Comparison of ENCODE assay signal across 12 cellular contexts in the genomic region with DNA sequence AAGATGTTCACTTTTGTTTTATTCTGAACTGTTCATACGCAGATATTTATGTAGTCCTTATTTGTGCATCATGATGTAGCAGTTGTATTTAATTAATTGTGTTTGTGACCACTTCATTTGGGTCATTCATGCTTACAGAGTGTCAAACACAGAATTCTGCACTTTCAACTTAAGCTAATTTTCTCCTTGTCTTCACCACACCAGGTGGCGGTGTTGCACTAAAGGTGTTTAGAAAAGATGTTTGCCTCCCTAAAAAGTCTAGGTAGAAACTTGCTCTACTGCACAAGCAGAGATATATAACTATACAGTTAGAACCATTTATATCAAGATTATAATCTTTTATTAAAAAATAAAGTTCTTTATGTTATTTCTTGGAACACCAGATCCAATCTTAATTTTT. TPM values are rescaled to one million over a fixed set of nuclear protein-coding genes. Genes with fewer than 3 reads are reported as not detected.
A peak's percentile ranks its signal among the peaks of the same experiment; 100 is the strongest.
DNase-seq lines count a peak whose midpoint lies in the region; ATAC-seq, FAIRE-seq and TF ChIP-seq lines count a peak whose summit lies in the region.
"Had no signal": no experiment of that assay in that cellular context is flagged by ENCODE, and none has a peak within 500 bp of the region (broad histone marks: within the 10 kb centered on the region; RNA-seq: fewer than 3 reads in every experiment).

No MANE protein-coding gene starts in this region.

- H3K27me3 ChIP-seq in SK-N-SH (ENCODE audit: insufficient read depth) = peaks cover 11% of the 10 kb centered on the region; the same call in 1 of the 2 replicates
- H3K27me3 ChIP-seq in GM12878 (replicated peaks in 1 of 2; ENCODE audit: control insufficient read depth in 2 of 2, insufficient read depth in 2 of 2, low read length in 1 of 2) = no peaks in the 10 kb centered on the region
- H3K27me3 ChIP-seq in neutrophil = no peaks in the 10 kb centered on the region
- H3K27me3 ChIP-seq in HAP-1 (ENCODE audit: low read depth) = no peaks in the 10 kb centered on the region
- H3K27me3 ChIP-seq: BLaER1, pancreas, SJSA1 had no signal

- CTCF ChIA-PET in SK-N-SH (lab: Yijun Ruan, JAX) = interaction anchor here (0.8 to 4.7 kb wide), 8 partner anchors 9 to 404 kb away, joined by 3 to 43 read pairs (median 10); no protein-coding TSS in a partner anchor
- CTCF ChIA-PET in GM12878 (lab: Yijun Ruan, JAX) = interaction anchor here (0.6 to 3.9 kb wide), 7 partner anchors 8 to 1297 kb away, joined by 3 to 40 read pairs (median 4); no protein-coding TSS in a partner anchor

- ATAC-seq in SK-N-SH treated with all-trans-retinoic acid at 6 μM for 48 hours = no peak
- ATAC-seq in GM12878 = no peak
- ATAC-seq in GM19397 (IDR thresholded peaks at IDR 0.05; ENCODE audit: unreplicated experiment) = no peak

- POLR2A ChIA-PET in SK-N-SH (lab: Yijun Ruan, JAX) = no interaction called here
- POLR2A ChIA-PET in GM12878 (lab: Charles Lee) = no interaction called here

- TF ChIP-seq RAD21 in SK-N-SH (IDR thresholded peaks at IDR 0.05; ENCODE audit: low read length) = peak; percentile 51
- 0 out of 2 replicates have a peak, but pooled peaks have one; percentile 35 for TF ChIP-seq RAD21 in GM12878 (IDR thresholded peaks at IDR 0.05; ENCODE audit: insufficient read depth, low read depth, low read length)

- in situ Hi-C loops in GM12878 (cut with MboI) = loop anchor here (10.0 kb wide), 1 partner anchor 330 kb away; no protein-coding TSS in a partner anchor
- in situ Hi-C loops in HAP-1 (cut with MboI; ENCODE audit: low sequenced_read_pairs) = no loop called here

- no peak overlapping the region for H3K4me3 Mint-ChIP-seq in activated naive CD8-positive, alpha-beta T cell treated with anti-CD3 and anti-CD28 coated beads for 36 hours

- peak; percentile 66 for TF ChIP-seq CTCF in SK-N-SH (IDR thresholded peaks at IDR 0.05)
- TF ChIP-seq CTCF in GM12878 (IDR thresholded peaks at IDR 0.05 in 2 of 3, conservative IDR thresholded peaks at IDR 0.05 in 1 of 3; ENCODE audit: control insufficient read depth in 2 of 3, extremely low read depth in 1 of 3, insufficient read depth in 1 of 3, low read depth in 3 of 3, low read length in 3 of 3) = peak in 2 of 3 experiments; percentile 32 to 38; a peak in 3 of 6 replicates
- TF ChIP-seq CTCF in neutrophil (IDR thresholded peaks at IDR 0.05) = no peak

- no peaks in the 10 kb centered on the region for H3K27me3 Mint-ChIP-seq in activated naive CD8-positive, alpha-beta T cell treated with anti-CD3 and anti-CD28 coated beads for 36 hours

- H3K9me2 ChIP-seq in SK-N-SH = 0 out of 2 replicates have a peak, but pooled peaks cover 4% of the 10 kb centered on the region

- SMC1A ChIA-PET in GM12878 (lab: Charles Lee; ENCODE audit: uncharacterized antibody, unreplicated experiment) = interaction anchor here (1.1 to 2.8 kb wide), 3 partner anchors 9 to 211 kb away, joined by 3 to 11 read pairs (median 4); no protein-coding TSS in a partner anchor

- FAIRE-seq in GM12878 (lab: Jason Lieb, UNC) = no peak
- FAIRE-seq: pancreas had no signal

- no peak for TF ChIP-seq POLR2A in GM12878 (IDR thresholded peaks at IDR 0.05; ENCODE audit: low read depth, low read length)

- H2AFZ ChIP-seq in SK-N-SH (ENCODE audit: low read depth) = no peak overlapping the region
- H2AFZ ChIP-seq in GM12878 (ENCODE audit: control insufficient read depth, low read depth, low read length) = no peak overlapping the region

- H3K4me1 Mint-ChIP-seq in activated naive CD8-positive, alpha-beta T cell treated with anti-CD3 and anti-CD28 coated beads for 36 hours = peaks cover 14% of the 10 kb centered on the region

- no peak overlapping the region for H3K27ac Mint-ChIP-seq in activated naive CD8-positive, alpha-beta T cell treated with anti-CD3 and anti-CD28 coated beads for 36 hours

- H3K9me3 ChIP-seq in SK-N-SH (no peaks in the 10 kb centered on the region), GM12878 (replicated peaks; ENCODE audit: control insufficient read depth, insufficient read depth, low read length) (no peaks in the 10 kb centered on the region), neutrophil (no peaks in the 10 kb centered on the region), HAP-1 (no peaks in the 10 kb centered on the region)
- H3K9me3 ChIP-seq: BLaER1, pancreas, SJSA1 had no signal

- H3K4me2 ChIP-seq in SK-N-SH (no peak overlapping the region), GM12878 (ENCODE audit: control insufficient read depth, insufficient read depth) (no peak overlapping the region)

- H3K79me2 ChIP-seq in SK-N-SH (ENCODE audit: insufficient read depth) = no peaks in the 10 kb centered on the region
- no peaks in the 10 kb centered on the region for H3K79me2 ChIP-seq in GM12878 (ENCODE audit: control insufficient read depth, insufficient read depth, low read length)

- no peaks in the 10 kb centered on the region for H3F3A ChIP-seq in SK-N-SH (replicated peaks; ENCODE audit: insufficient read depth)

- H3K9me3 Mint-ChIP-seq in activated naive CD8-positive, alpha-beta T cell treated with anti-CD3 and anti-CD28 coated beads for 36 hours = no peaks in the 10 kb centered on the region

- H3K4me3 ChIP-seq in SK-N-SH (ENCODE audit: low read depth in 2 of 2, low read length in 1 of 2) (no peak overlapping the region), GM12878 (no peak overlapping the region), neutrophil (ENCODE audit: low read depth in 1 of 2, low read length in 1 of 2) (no peak overlapping the region), HAP-1 (no peak overlapping the region)
- H3K4me3 ChIP-seq: BLaER1, SJSA1 had no signal

- H3K4me1 ChIP-seq in SK-N-SH (ENCODE audit: control insufficient read depth in 1 of 2, insufficient read depth in 2 of 2, low read depth in 1 of 2, low read length in 1 of 2) = peaks cover 4% of the 10 kb centered on the region in 2 experiments; a peak in 1 of 4 replicates
- no peaks in the 10 kb centered on the region for H3K4me1 ChIP-seq in GM12878 (ENCODE audit: control insufficient read depth, insufficient read depth, low read length)
- peaks cover 38 to 40% of the 10 kb centered on the region in 2 experiments for H3K4me1 ChIP-seq in neutrophil (ENCODE audit: control insufficient read depth in 1 of 2, insufficient read depth in 1 of 2, low read depth in 1 of 2, low read length in 1 of 2)
- no peaks in the 10 kb centered on the region for H3K4me1 ChIP-seq in HAP-1
- H3K4me1 ChIP-seq: SJSA1 had no signal

- DNase-seq in SK-N-SH = no peak
- DNase-seq in M059J (ENCODE audit: low read depth) = peak; percentile 44
- no peak for DNase-seq in GM12878 (ENCODE audit: low read depth, low spot score)
- DNase-seq in HAP-1 (ENCODE audit: low spot score in 2 of 2) = no peak
- DNase-seq in activated naive CD8-positive, alpha-beta T cell treated with anti-CD3 and anti-CD28 coated beads for 36 hours = no peak
- DNase-seq: activated gamma-delta T cell, pancreas had no signal

- H4K20me1 ChIP-seq in SK-N-SH (ENCODE audit: insufficient read depth) (no peaks in the 10 kb centered on the region), GM12878 (ENCODE audit: control insufficient read depth, insufficient read depth) (no peaks in the 10 kb centered on the region)
- H4K20me1 ChIP-seq: BLaER1 had no signal

- no peak overlapping the region for H3K27ac ChIP-seq in SK-N-SH (ENCODE audit: low read depth in 2 of 2, low read length in 1 of 2)
- no peak overlapping the region for H3K27ac ChIP-seq in GM12878 (ENCODE audit: control insufficient read depth, insufficient read depth)
- H3K27ac ChIP-seq in neutrophil = peak overlapping the region; percentile 58
- H3K27ac ChIP-seq: BLaER1, pancreas, SJSA1 had no signal

- TF ChIP-seq EP300 in SK-N-SH (IDR thresholded peaks at IDR 0.05; ENCODE audit: borderline replicate concordance in 1 of 2, low read depth in 1 of 2, low read length in 1 of 2) = no peak
- TF ChIP-seq EP300 in GM12878 (IDR thresholded peaks at IDR 0.05; ENCODE audit: borderline replicate concordance in 1 of 2, control insufficient read depth in 1 of 2, low read depth in 2 of 2, low read length in 2 of 2) = no peak

- RAD21 ChIA-PET in GM12878 (lab: Charles Lee; ENCODE audit: unreplicated experiment) = no interaction called here

- intact Hi-C loops in GM12878 (cut with micrococcal nuclease; ENCODE audit: unreplicated experiment) = no loop called here

- no peak overlapping the region for H3K9ac ChIP-seq in SK-N-SH
- H3K9ac ChIP-seq in GM12878 (ENCODE audit: control insufficient read depth, insufficient read depth, low read length) = no peak overlapping the region
- H3K9ac ChIP-seq: BLaER1 had no signal

- no peaks in the 10 kb centered on the region for H3K36me3 Mint-ChIP-seq in activated naive CD8-positive, alpha-beta T cell treated with anti-CD3 and anti-CD28 coated beads for 36 hours

- WGBS in SK-N-SH (ENCODE audit: low lambda C conversion rate) = 14% methylated on average over 2 of the region's 2 CpGs
- WGBS in GM12878 (ENCODE audit: insufficient coverage, insufficient replicate concordance, low lambda C conversion rate, missing lambda C conversion rate) = 61% methylated on average over 2 of the region's 2 CpGs

- H3K36me3 ChIP-seq in SK-N-SH (replicated peaks in 1 of 2; ENCODE audit: control insufficient read depth in 1 of 2, insufficient read depth in 2 of 2, low read length in 1 of 2) (no peaks in the 10 kb centered on the region), GM12878 (ENCODE audit: control insufficient read depth in 2 of 2, insufficient read depth in 2 of 2, low read length in 1 of 2) (no peaks in the 10 kb centered on the region), neutrophil (no peaks in the 10 kb centered on the region), HAP-1 (replicated peaks) (no peaks in the 10 kb centered on the region)
- H3K36me3 ChIP-seq: BLaER1, pancreas, SJSA1 had no signal

- no TSS peak for BruUV-seq in GM12878 (replicated peaks; lab: Mats Ljungman, UMichigan)

RNA-seq across cellular contexts. Expression of gene TAS2R38, which starts 1.3 kb away (rescaled TPM):
- polyA plus RNA-seq in SK-N-SH (2012; rRNA removed) (0.23 and 0.42 TPM in 2 replicates), GM12878 (2011; rRNA removed) (0.10 TPM in 1 of 2 replicates, not detected in the other), GM12878 (2014; fragmentation: Illumina TruSeq; extraction: Trizol) (not detected in 2 replicates), GM12878 (2014; fragmentation: Nextera tagmentation; extraction: Ambion mirVana) (not detected), GM12878 (2014; rRNA removed) (not detected in 2 replicates), GM12878 (2016; fragmentation: Nextera tagmentation; extraction: Ambion mirVana) (not detected)
- 0.04 TPM in 1 of 2 replicates, not detected in the other for polyA plus RNA-seq in SK-N-SH (2012; cell fraction: cytosol; rRNA removed)
- 2.4 and 2.8 TPM in 2 replicates for polyA plus RNA-seq in SK-N-SH (2012; cell fraction: nucleus; rRNA removed)
- total RNA-seq in M059J (2014; rRNA removed; shearing (Covaris generic)) = not detected in 2 replicates
- total RNA-seq in GM12878 (2013; cell fraction: nucleolus; rRNA removed) = not detected in 2 replicates
- total RNA-seq in GM12878 (2014; rRNA removed) (not detected in 2 replicates), GM12878 (2014; rRNA removed; fragmentation: Illumina TruSeq; extraction: Trizol) (not detected in 2 replicates), GM12878 (2021) (not detected in 2 replicates)
- not detected for polyA plus RNA-seq in GM12878 (2011; ENCODE audit: low read depth)
- polyA plus RNA-seq in GM12878 (2011; cell fraction: cytosol; rRNA removed) = not detected in 2 replicates
- not detected in 2 replicates for polyA plus RNA-seq in GM12878 (2011; cell fraction: nucleus; rRNA removed)
- polyA plus RNA-seq in GM12878 (2012) = not detected in 2 replicates
- polyA minus RNA-seq in GM12878 (2011; rRNA and poly(A)+ RNA removed) = not detected in 2 replicates
- not detected in 2 replicates for polyA minus RNA-seq in GM12878 (2011; cell fraction: cytosol; rRNA and poly(A)+ RNA removed)
- polyA minus RNA-seq in GM12878 (2011; cell fraction: nucleus; rRNA and poly(A)+ RNA removed) = not detected in 2 replicates
- total RNA-seq in activated naive CD8-positive, alpha-beta T cell treated with anti-CD3 and anti-CD28 coated beads for 36 hours = not detected
- total RNA-seq: pancreas, SJSA1 had no signal
- polyA plus RNA-seq: pancreas had no signal

RNA-seq across cellular contexts. Expression of gene MGAM, which starts 20.8 kb away (rescaled TPM):
- polyA plus RNA-seq in SK-N-SH (2012; rRNA removed) (0.46 and 0.65 TPM in 2 replicates), GM12878 (2011; rRNA removed) (0.13 and 0.56 TPM in 2 replicates), GM12878 (2014; fragmentation: Illumina TruSeq; extraction: Trizol) (0.01 and 0.02 TPM in 2 replicates), GM12878 (2014; fragmentation: Nextera tagmentation; extraction: Ambion mirVana) (not detected), GM12878 (2014; rRNA removed) (0.01 and 0.04 TPM in 2 replicates), GM12878 (2016; fragmentation: Nextera tagmentation; extraction: Ambion mirVana) (under 1 TPM in 1 of 2 experiments, not detected in 1; 0.03 TPM)
- 0.36 and 0.63 TPM in 2 replicates for polyA plus RNA-seq in SK-N-SH (2012; cell fraction: cytosol; rRNA removed)
- polyA plus RNA-seq in SK-N-SH (2012; cell fraction: nucleus; rRNA removed) = 0.59 and 1.2 TPM in 2 replicates
- total RNA-seq in M059J (2014; rRNA removed; shearing (Covaris generic)) = 0.10 and 0.20 TPM in 2 replicates
- total RNA-seq in GM12878 (2013; cell fraction: nucleolus; rRNA removed) = 1.3 and 4.2 TPM in 2 replicates
- total RNA-seq in GM12878 (2014; rRNA removed) (under 0.01 and 0.05 TPM in 2 replicates), GM12878 (2014; rRNA removed; fragmentation: Illumina TruSeq; extraction: Trizol) (under 0.01 TPM in 1 of 2 replicates, not detected in the other), GM12878 (2021) (0.03 TPM in 1 of 2 replicates, not detected in the other)
- polyA plus RNA-seq in GM12878 (2011; ENCODE audit: low read depth) = not detected
- polyA plus RNA-seq in GM12878 (2011; cell fraction: cytosol; rRNA removed) = 0.05 and 0.06 TPM in 2 replicates
- polyA plus RNA-seq in GM12878 (2011; cell fraction: nucleus; rRNA removed) = 0.48 and 0.72 TPM in 2 replicates
- 0.01 TPM in 1 of 2 replicates, not detected in the other for polyA plus RNA-seq in GM12878 (2012)
- polyA minus RNA-seq in GM12878 (2011; rRNA and poly(A)+ RNA removed) = 0.26 and 1.8 TPM in 2 replicates
- polyA minus RNA-seq in GM12878 (2011; cell fraction: cytosol; rRNA and poly(A)+ RNA removed) = not detected in 2 replicates
- polyA minus RNA-seq in GM12878 (2011; cell fraction: nucleus; rRNA and poly(A)+ RNA removed) = 1.6 and 1.7 TPM in 2 replicates
- under 1 TPM; 0.04 to 0.08 TPM for total RNA-seq in activated naive CD8-positive, alpha-beta T cell treated with anti-CD3 and anti-CD28 coated beads for 36 hours
- total RNA-seq: SJSA1 had no signal

RNA-seq across cellular contexts. Expression of gene CLEC5A, which starts 28.1 kb away (rescaled TPM):
- polyA plus RNA-seq in SK-N-SH (2012; rRNA removed) (not detected in 2 replicates), GM12878 (2011; rRNA removed) (not detected in 2 replicates), GM12878 (2014; fragmentation: Illumina TruSeq; extraction: Trizol) (not detected in 2 replicates), GM12878 (2014; fragmentation: Nextera tagmentation; extraction: Ambion mirVana) (not detected), GM12878 (2014; rRNA removed) (not detected in 2 replicates), GM12878 (2016; fragmentation: Nextera tagmentation; extraction: Ambion mirVana) (not detected)
- not detected in 2 replicates for polyA plus RNA-seq in SK-N-SH (2012; cell fraction: cytosol; rRNA removed)
- polyA plus RNA-seq in SK-N-SH (2012; cell fraction: nucleus; rRNA removed) = not detected in 2 replicates
- total RNA-seq in M059J (2014; rRNA removed; shearing (Covaris generic)) = not detected in 2 replicates
- total RNA-seq in GM12878 (2013; cell fraction: nucleolus; rRNA removed) = not detected in 2 replicates
- total RNA-seq in GM12878 (2014; rRNA removed) (not detected in 2 replicates), GM12878 (2014; rRNA removed; fragmentation: Illumina TruSeq; extraction: Trizol) (not detected in 2 replicates), GM12878 (2021) (not detected in 2 replicates)
- not detected for polyA plus RNA-seq in GM12878 (2011; ENCODE audit: low read depth)
- polyA plus RNA-seq in GM12878 (2011; cell fraction: cytosol; rRNA removed) = not detected in 2 replicates
- not detected in 2 replicates for polyA plus RNA-seq in GM12878 (2011; cell fraction: nucleus; rRNA removed)
- polyA plus RNA-seq in GM12878 (2012) = not detected in 2 replicates
- polyA minus RNA-seq in GM12878 (2011; rRNA and poly(A)+ RNA removed) = not detected in 2 replicates
- not detected in 2 replicates for polyA minus RNA-seq in GM12878 (2011; cell fraction: cytosol; rRNA and poly(A)+ RNA removed)
- not detected in 2 replicates for polyA minus RNA-seq in GM12878 (2011; cell fraction: nucleus; rRNA and poly(A)+ RNA removed)
- not detected for total RNA-seq in activated naive CD8-positive, alpha-beta T cell treated with anti-CD3 and anti-CD28 coated beads for 36 hours
- total RNA-seq: SJSA1 had no signal

RNA-seq across cellular contexts. Expression of gene OR9A4, which starts 58.6 kb away (rescaled TPM):
- polyA plus RNA-seq in SK-N-SH (2012; rRNA removed) (not detected in 2 replicates), GM12878 (2011; rRNA removed) (not detected in 2 replicates), GM12878 (2014; fragmentation: Illumina TruSeq; extraction: Trizol) (not detected in 2 replicates), GM12878 (2014; fragmentation: Nextera tagmentation; extraction: Ambion mirVana) (not detected), GM12878 (2014; rRNA removed) (not detected in 2 replicates), GM12878 (2016; fragmentation: Nextera tagmentation; extraction: Ambion mirVana) (not detected)
- polyA plus RNA-seq in SK-N-SH (2012; cell fraction: cytosol; rRNA removed) = not detected in 2 replicates
- not detected in 2 replicates for polyA plus RNA-seq in SK-N-SH (2012; cell fraction: nucleus; rRNA removed)
- not detected in 2 replicates for total RNA-seq in M059J (2014; rRNA removed; shearing (Covaris generic))
- 4.8 and 5.1 TPM in 2 replicates for total RNA-seq in GM12878 (2013; cell fraction: nucleolus; rRNA removed)
- total RNA-seq in GM12878 (2014; rRNA removed) (0.16 TPM in 1 of 2 replicates, not detected in the other), GM12878 (2014; rRNA removed; fragmentation: Illumina TruSeq; extraction: Trizol) (not detected in 2 replicates), GM12878 (2021) (not detected in 2 replicates)
- polyA plus RNA-seq in GM12878 (2011; ENCODE audit: low read depth) = not detected
- not detected in 2 replicates for polyA plus RNA-seq in GM12878 (2011; cell fraction: cytosol; rRNA removed)
- polyA plus RNA-seq in GM12878 (2011; cell fraction: nucleus; rRNA removed) = 0.13 and 0.25 TPM in 2 replicates
- not detected in 2 replicates for polyA plus RNA-seq in GM12878 (2012)
- polyA minus RNA-seq in GM12878 (2011; rRNA and poly(A)+ RNA removed) = 0.88 and 1.1 TPM in 2 replicates
- not detected in 2 replicates for polyA minus RNA-seq in GM12878 (2011; cell fraction: cytosol; rRNA and poly(A)+ RNA removed)
- 1.3 and 2.2 TPM in 2 replicates for polyA minus RNA-seq in GM12878 (2011; cell fraction: nucleus; rRNA and poly(A)+ RNA removed)
- not detected for total RNA-seq in activated naive CD8-positive, alpha-beta T cell treated with anti-CD3 and anti-CD28 coated beads for 36 hours
- total RNA-seq: pancreas, SJSA1 had no signal
- polyA plus RNA-seq: pancreas had no signal

Comparison
In these comparisons a context has a peak if more than half of its experiments do, and no peak if none do; other contexts are left out.
1. Of the 26 proteins assayed by ChIP-seq in both GM12878 and SK-N-SH: peak only in GM12878: none; only in SK-N-SH: SMC3; in both: CTCF and RAD21; in neither: 23.